ENCODE assay signal across 8 cellular contexts in the genomic region with DNA sequence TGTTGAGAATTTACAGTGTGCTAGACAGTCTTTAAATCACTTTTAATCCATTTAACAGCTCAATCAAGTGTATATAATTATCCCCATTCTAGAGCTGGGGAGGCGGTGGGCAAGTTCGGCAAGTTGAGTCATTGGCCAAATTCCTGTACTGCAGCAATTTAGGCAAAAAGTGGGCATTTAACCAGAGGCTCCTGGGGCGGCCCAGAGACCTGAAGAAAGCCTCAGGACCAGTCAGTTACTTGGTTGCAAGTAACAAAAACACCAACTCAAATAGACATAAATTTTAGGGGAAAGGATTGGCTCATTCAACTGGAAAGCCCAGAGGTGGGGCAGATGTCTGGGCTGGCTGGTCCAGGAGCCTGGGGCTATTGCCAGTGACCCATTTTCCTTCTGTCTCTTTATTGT.
DNase-seq lines count a peak whose midpoint lies in the region; ATAC-seq and TF ChIP-seq lines count a peak whose summit lies in the region.

No MANE protein-coding gene starts in this region.

- DNase-seq in MG63: peak; percentile 48
- DNase-seq in epithelial cell of proximal tubule (ENCODE audit: low read depth): no peak
- no peak for DNase-seq in kidney tubule cell (ENCODE audit: low spot score)
- DNase-seq in iPS-NIHi11 (ENCODE audit: low spot score): no peak

- no peak for TF ChIP-seq CTCF in DOHH2 (IDR thresholded peaks at IDR 0.05; ENCODE audit: low read depth, low read length, poor library complexity, severe bottlenecking)
- no peak for TF ChIP-seq CTCF in epithelial cell of proximal tubule (conservative IDR thresholded peaks at IDR 0.05; ENCODE audit: low read depth, low read length)
- no peak for TF ChIP-seq CTCF in parathyroid adenoma (IDR thresholded peaks at IDR 0.05)

- H3K4me2 ChIP-seq in DOHH2 (ENCODE audit: low read length) (peak overlapping the region; percentile 96), parathyroid adenoma (ENCODE audit: low read length) (peak overlapping the region; percentile 62)

- H3K4me1 ChIP-seq in DOHH2 (ENCODE audit: control insufficient read depth, low read length) (peaks cover 66% of the 10 kb centered on the region), parathyroid adenoma (peaks cover 3% of the 10 kb centered on the region)

- no peak overlapping the region for H3K9ac ChIP-seq in parathyroid adenoma

- H3K9me2 ChIP-seq in DOHH2 (replicated peaks; ENCODE audit: control insufficient read depth, low read length): no peaks in the 10 kb centered on the region

- peaks cover 58% of the 10 kb centered on the region for H3K79me2 ChIP-seq in DOHH2 (ENCODE audit: control insufficient read depth, low read length)
- peaks cover 4% of the 10 kb centered on the region for H3K79me2 ChIP-seq in parathyroid adenoma

- no peak overlapping the region for H2AFZ ChIP-seq in parathyroid adenoma

- peak overlapping the region; percentile 62 for H3K4me3 ChIP-seq in DOHH2 (ENCODE audit: low read length)
- H3K4me3 ChIP-seq in MG63: peak overlapping the region; percentile 48
- peak overlapping the region; percentile 39 for H3K4me3 ChIP-seq in epithelial cell of proximal tubule (ENCODE audit: low read depth, low read length)
- peak overlapping the region; percentile 22 for H3K4me3 ChIP-seq in parathyroid adenoma (ENCODE audit: low read depth, low read length)

- no peaks in the 10 kb centered on the region for H4K20me1 ChIP-seq in DOHH2 (ENCODE audit: control insufficient read depth, insufficient read depth, low read depth, low read length)

- H3K27me3 ChIP-seq in DOHH2 (ENCODE audit: control insufficient read depth, low read length) (no peaks in the 10 kb centered on the region), MG63 (no peaks in the 10 kb centered on the region), parathyroid adenoma (ENCODE audit: control insufficient read depth, insufficient read depth, low read length) (no peaks in the 10 kb centered on the region)

- H3K36me3 ChIP-seq in DOHH2 (ENCODE audit: control insufficient read depth, low read length) (peaks cover 9% of the 10 kb centered on the region; the same call in 1 of the 2 replicates), MG63 (peaks cover 7% of the 10 kb centered on the region), parathyroid adenoma (ENCODE audit: control insufficient read depth, insufficient read depth, low read length) (no peaks in the 10 kb centered on the region)

- no peak for ATAC-seq in GM21723 (IDR thresholded peaks at IDR 0.05; ENCODE audit: unreplicated experiment)
- no peak for ATAC-seq in GM21529 (IDR thresholded peaks at IDR 0.05; ENCODE audit: unreplicated experiment)

- H3K27ac ChIP-seq in DOHH2 (ENCODE audit: low read depth, low read length) (peak overlapping the region; percentile 67), parathyroid adenoma (peak overlapping the region; percentile 40)

- H3K9me3 ChIP-seq in DOHH2 (ENCODE audit: control insufficient read depth, insufficient read depth, low read length): no peaks in the 10 kb centered on the region
- H3K9me3 ChIP-seq in MG63: no peaks in the 10 kb centered on the region
- no peaks in the 10 kb centered on the region for H3K9me3 ChIP-seq in parathyroid adenoma (ENCODE audit: control insufficient read depth, low read length)

- peaks cover 10% of the 10 kb centered on the region; the same call in 1 of the 2 replicates for H3F3A ChIP-seq in DOHH2 (ENCODE audit: control insufficient read depth, insufficient read depth)
